ENCODE assay signal across 13 cellular contexts in genomic region chr2:70091364-70091763, GRCh38. TPM values are rescaled to one million over a fixed set of nuclear protein-coding genes. Genes with fewer than 3 reads are reported as not detected.
DNase-seq lines count a peak whose midpoint lies in the region; ATAC-seq and TF ChIP-seq lines count a peak whose summit lies in the region.
"Had no signal": no experiment of that assay in that cellular context is flagged by ENCODE, and none has a peak within 500 bp of the region (broad histone marks: within the 10 kb centered on the region; RNA-seq: fewer than 3 reads in every experiment).

No MANE protein-coding gene starts in this region.

- peak overlapping the region; percentile 4 for H3K27ac ChIP-seq in lower lobe of right lung
- peak overlapping the region in 3 of 4 donors; percentile 5 to 22 (median 11) for H3K27ac ChIP-seq in transverse colon
- no peak overlapping the region for H3K27ac ChIP-seq in suprapubic skin

- H3K36me3 Mint-ChIP-seq in activated naive CD4-positive, alpha-beta T cell treated with anti-CD3 and anti-CD28 coated beads, Interleukin-2, amount 10 ng/mL, durations not matched to agents 7 days and 5 days, result peaks cover 57% of the 10 kb centered on the region
- H3K36me3 Mint-ChIP-seq in activated CD4-positive, alpha-beta memory T cell treated with anti-CD3 and anti-CD28 coated beads, Interleukin-2, amount 10 ng/mL, durations not matched to agents 7 days and 5 days (ENCODE audit: low read depth), result peaks cover 59% of the 10 kb centered on the region

- H3K4me1 ChIP-seq in lower lobe of right lung (peaks cover 46% of the 10 kb centered on the region), transverse colon (peaks cover 6 to 36% (median 28%) of the 10 kb centered on the region in 4 donors), suprapubic skin (peaks cover 47% of the 10 kb centered on the region)

- no peak for DNase-seq in activated naive CD4-positive, alpha-beta T cell treated with anti-CD3 and anti-CD28 coated beads, Interleukin-2, amount 10 ng/mL, durations not matched to agents 7 days and 5 days
- no peak for DNase-seq in activated naive CD4-positive, alpha-beta T cell treated with anti-CD3 and anti-CD28 coated beads, Interleukin-2, amount 50 U/mL, for 16 hours
- DNase-seq in activated CD4-positive, alpha-beta memory T cell treated with anti-CD3 and anti-CD28 coated beads, Interleukin-2, amount 10 ng/mL, durations not matched to agents 7 days and 5 days, result no peak
- DNase-seq in lower lobe of right lung (no peak), transverse colon (no peak), HT-29 (ENCODE audit: low spot score) (no peak), suprapubic skin (ENCODE audit: low spot score in 2 of 2) (no peak)
- DNase-seq: amniotic stem cell; heart right ventricle; left ventricle myocardium superior; NCI-H2171 treated with DMSO at 0.1 percent for 48 hours; stimulated activated CD4-positive, alpha-beta T cell treated with anti-CD3 and anti-CD28 coated beads, Interleukin-4, amount 100 ng/mL, for 24 hours had no signal

- TF ChIP-seq POLR2A in transverse colon (IDR thresholded peaks at IDR 0.05) (no peak), suprapubic skin (IDR thresholded peaks at IDR 0.05) (no peak)

- peaks cover 4% of the 10 kb centered on the region for H3K27me3 Mint-ChIP-seq in activated naive CD4-positive, alpha-beta T cell treated with anti-CD3 and anti-CD28 coated beads, Interleukin-2, amount 10 ng/mL, durations not matched to agents 7 days and 5 days
- no peaks in the 10 kb centered on the region for H3K27me3 Mint-ChIP-seq in activated CD4-positive, alpha-beta memory T cell treated with anti-CD3 and anti-CD28 coated beads, Interleukin-2, amount 10 ng/mL, durations not matched to agents 7 days and 5 days

- TF ChIP-seq CTCF in lower lobe of right lung (IDR thresholded peaks at IDR 0.05) (no peak), transverse colon (IDR thresholded peaks at IDR 0.05) (no peak), suprapubic skin (IDR thresholded peaks at IDR 0.05) (no peak)

- peak overlapping the region; percentile 86 for H3K27ac Mint-ChIP-seq in activated naive CD4-positive, alpha-beta T cell treated with anti-CD3 and anti-CD28 coated beads, Interleukin-2, amount 10 ng/mL, durations not matched to agents 7 days and 5 days
- peak overlapping the region; percentile 75 for H3K27ac Mint-ChIP-seq in activated CD4-positive, alpha-beta memory T cell treated with anti-CD3 and anti-CD28 coated beads, Interleukin-2, amount 10 ng/mL, durations not matched to agents 7 days and 5 days

- H3K4me3 ChIP-seq in lower lobe of right lung (no peak overlapping the region), transverse colon (no peak overlapping the region), suprapubic skin (no peak overlapping the region)
- H3K4me3 ChIP-seq: heart right ventricle had no signal

- peak overlapping the region; percentile 47 for H3K4me3 Mint-ChIP-seq in activated naive CD4-positive, alpha-beta T cell treated with anti-CD3 and anti-CD28 coated beads, Interleukin-2, amount 10 ng/mL, durations not matched to agents 7 days and 5 days
- peak overlapping the region; percentile 24 for H3K4me3 Mint-ChIP-seq in activated CD4-positive, alpha-beta memory T cell treated with anti-CD3 and anti-CD28 coated beads, Interleukin-2, amount 10 ng/mL, durations not matched to agents 7 days and 5 days

- TF ChIP-seq EP300 in transverse colon (IDR thresholded peaks at IDR 0.05; ENCODE audit: low read depth) (no peak), suprapubic skin (IDR thresholded peaks at IDR 0.05) (no peak)

- 60 to 69% methylated on average over 2 of the region's 2 CpGs for WGBS in transverse colon (ENCODE audit: low coverage in 1 of 2), 2 donors
- WGBS in suprapubic skin, result 68% methylated on average over 2 of the region's 2 CpGs

- POLR2A ChIA-PET in activated CD4-positive, alpha-beta memory T cell treated with anti-CD3 and anti-CD28 coated beads, Interleukin-2, amount 10 ng/mL, durations not matched to agents 7 days and 5 days (lab: Charles Lee), result interaction anchor here (1.2 to 15.0 kb wide), 9 partner anchors 16 to 316 kb away, joined by 3 to 856 read pairs (median 14); partner anchors contain the start of genes C2orf42, MXD1 and SNRNP27

- H3K36me3 ChIP-seq in lower lobe of right lung (peaks cover 6% of the 10 kb centered on the region), transverse colon (no peaks in the 10 kb centered on the region), suprapubic skin (no peaks in the 10 kb centered on the region)

- no peaks in the 10 kb centered on the region for H3K9me3 Mint-ChIP-seq in activated naive CD4-positive, alpha-beta T cell treated with anti-CD3 and anti-CD28 coated beads, Interleukin-2, amount 10 ng/mL, durations not matched to agents 7 days and 5 days
- H3K9me3 Mint-ChIP-seq in activated CD4-positive, alpha-beta memory T cell treated with anti-CD3 and anti-CD28 coated beads, Interleukin-2, amount 10 ng/mL, durations not matched to agents 7 days and 5 days, result no peaks in the 10 kb centered on the region

- H3K4me1 Mint-ChIP-seq in activated naive CD4-positive, alpha-beta T cell treated with anti-CD3 and anti-CD28 coated beads, Interleukin-2, amount 10 ng/mL, durations not matched to agents 7 days and 5 days, result peaks cover 57% of the 10 kb centered on the region
- H3K4me1 Mint-ChIP-seq in activated CD4-positive, alpha-beta memory T cell treated with anti-CD3 and anti-CD28 coated beads, Interleukin-2, amount 10 ng/mL, durations not matched to agents 7 days and 5 days, result peaks cover 57% of the 10 kb centered on the region

- intact Hi-C loops in lower lobe of right lung (cut with DNase I), result no loop called here
- intact Hi-C loops in transverse colon (cut with DNase I; ENCODE audit: low total_unique reads), result no loop called here

- H3K9me3 ChIP-seq in lower lobe of right lung (no peaks in the 10 kb centered on the region), transverse colon (no peaks in the 10 kb centered on the region), suprapubic skin (no peaks in the 10 kb centered on the region)
- H3K9me3 ChIP-seq: heart right ventricle had no signal

- ATAC-seq in lower lobe of right lung, result no peak
- ATAC-seq in GM18498 (IDR thresholded peaks at IDR 0.05; ENCODE audit: unreplicated experiment), result no peak
- ATAC-seq: heart right ventricle, left ventricle myocardium superior had no signal

- H3K27me3 ChIP-seq in lower lobe of right lung (ENCODE audit: low read depth), result no peaks in the 10 kb centered on the region
- H3K27me3 ChIP-seq in transverse colon, result no peaks in the 10 kb centered on the region
- H3K27me3 ChIP-seq in suprapubic skin, result no peaks in the 10 kb centered on the region
- H3K27me3 ChIP-seq: heart right ventricle had no signal

- in situ Hi-C loops in transverse colon (cut with MboI; ENCODE audit: low pct_ligation_motif_present in 1 of 4, low pct_unique_long_range_greater_than_20kb in 1 of 4, low sequenced_read_pairs in 3 of 4), result no loop called here

- CTCF ChIA-PET in activated naive CD4-positive, alpha-beta T cell treated with anti-CD3 and anti-CD28 coated beads, Interleukin-2, amount 10 ng/mL, durations not matched to agents 7 days and 5 days (lab: Charles Lee), result interaction anchor here (0.9 to 1.2 kb wide), 5 partner anchors 20 to 49 kb away, joined by 3 to 6 read pairs (median 4); no protein-coding TSS in a partner anchor
- CTCF ChIA-PET in activated CD4-positive, alpha-beta memory T cell treated with anti-CD3 and anti-CD28 coated beads, Interleukin-2, amount 10 ng/mL, durations not matched to agents 7 days and 5 days (lab: Charles Lee), result interaction anchor here (1.0 to 12.9 kb wide), 5 partner anchors 13 to 180 kb away, joined by 3 to 147 read pairs (median 8); no protein-coding TSS in a partner anchor

RNA-seq across cellular contexts. Expression of gene PCBP1, which starts 4.1 kb away (rescaled TPM):
- total RNA-seq in activated CD4-positive, alpha-beta memory T cell treated with anti-CD3 and anti-CD28 coated beads, Interleukin-2, amount 10 ng/mL, durations not matched to agents 7 days and 5 days, result 100 to 1,000 TPM; 475 to 483 TPM
- 308 TPM for total RNA-seq in lower lobe of right lung
- total RNA-seq in transverse colon, result 100 to 1,000 TPM; 103 to 189 (median 149) TPM
- total RNA-seq in HT-29 (2014; rRNA removed; shearing (Covaris generic)), result 47.6 and 52.6 TPM in 2 replicates
- total RNA-seq in suprapubic skin, result 100 to 1,000 TPM; 189 to 236 (median 222) TPM
